In genomic region chr3:169241928-169242751, GRCh38 we compare ENCODE assay signal across 8 cellular contexts.
DNase-seq lines count a peak whose midpoint lies in the region; ATAC-seq and TF ChIP-seq lines count a peak whose summit lies in the region.

No MANE protein-coding gene starts in this region.

- ATAC-seq in CD8-positive, alpha-beta T cell, result no peak

- H3K4me3 Mint-ChIP-seq in endodermal cell, result peak overlapping the region; percentile 33
- no peak overlapping the region for H3K4me3 Mint-ChIP-seq in CD8-positive, alpha-beta T cell

- peaks cover 5% of the 10 kb centered on the region for H3K27me3 Mint-ChIP-seq in endodermal cell (ENCODE audit: insufficient read depth)
- peaks cover 12% of the 10 kb centered on the region for H3K27me3 Mint-ChIP-seq in CD8-positive, alpha-beta T cell (ENCODE audit: low read depth)

- H3K4me1 ChIP-seq in endodermal cell (ENCODE audit: control insufficient read depth, insufficient read depth, low read length), result peaks cover 15% of the 10 kb centered on the region
- peaks cover 0 to 21% (median 10%) of the 10 kb centered on the region in 4 donors for H3K4me1 ChIP-seq in transverse colon
- H3K4me1 ChIP-seq in CD8-positive, alpha-beta T cell (ENCODE audit: insufficient read depth, low read length), result no peaks in the 10 kb centered on the region
- no peaks in the 10 kb centered on the region for H3K4me1 ChIP-seq in OCI-LY7 (ENCODE audit: insufficient read depth, low read length, poor library complexity, severe bottlenecking)

- no peaks in the 10 kb centered on the region for H3K9me3 Mint-ChIP-seq in endodermal cell
- H3K9me3 Mint-ChIP-seq in CD8-positive, alpha-beta T cell, result no peaks in the 10 kb centered on the region

- CTCF ChIA-PET in CD8-positive, alpha-beta T cell (lab: Charles Lee), result no interaction called here
- CTCF ChIA-PET in OCI-LY7 (lab: Charles Lee; ENCODE audit: unreplicated experiment), result no interaction called here

- no peaks in the 10 kb centered on the region for H3K79me2 ChIP-seq in OCI-LY7 (ENCODE audit: insufficient read depth, low read depth, low read length)

- TF ChIP-seq POLR2A in transverse colon (IDR thresholded peaks at IDR 0.05), result no peak

- POLR2A ChIA-PET in CD8-positive, alpha-beta T cell (lab: Charles Lee), result no interaction called here
- POLR2A ChIA-PET in OCI-LY7 (lab: Charles Lee), result interaction anchor here (0.5 to 0.7 kb wide), 2 partner anchors 294 to 1869 kb away, joined by 3 read pairs; no protein-coding TSS in a partner anchor

- H3K27me3 ChIP-seq in MG63, result no peaks in the 10 kb centered on the region
- no peaks in the 10 kb centered on the region for H3K27me3 ChIP-seq in endodermal cell (ENCODE audit: control insufficient read depth, insufficient read depth, low read length, poor library complexity, severe bottlenecking)
- H3K27me3 ChIP-seq in transverse colon, result no peaks in the 10 kb centered on the region
- no peaks in the 10 kb centered on the region for H3K27me3 ChIP-seq in CD8-positive, alpha-beta T cell (ENCODE audit: insufficient read depth, low read length)

- no peak for TF ChIP-seq EP300 in transverse colon (IDR thresholded peaks at IDR 0.05; ENCODE audit: low read depth)

- no peaks in the 10 kb centered on the region for H4K20me1 ChIP-seq in OCI-LY7 (ENCODE audit: insufficient read depth, low read length)

- no peak overlapping the region for H3K4me2 ChIP-seq in OCI-LY7 (ENCODE audit: low read length)

- no peak overlapping the region for H2AFZ ChIP-seq in OCI-LY7 (ENCODE audit: low read length)

- TF ChIP-seq CTCF in endodermal cell (conservative IDR thresholded peaks at IDR 0.05) (no peak), transverse colon (IDR thresholded peaks at IDR 0.05) (no peak), OCI-LY7 (conservative IDR thresholded peaks at IDR 0.05; ENCODE audit: low read length) (no peak)
- no peak for TF ChIP-seq CTCF in CD8-positive, alpha-beta T cell (IDR thresholded peaks at IDR 0.05)

- intact Hi-C loops in transverse colon (cut with DNase I; ENCODE audit: low total_unique reads), result no loop called here
- intact Hi-C loops in CD8-positive, alpha-beta T cell (cut with DNase I, micrococcal nuclease), result no loop called here
- intact Hi-C loops in OCI-LY7 (cut with micrococcal nuclease; ENCODE audit: unreplicated experiment), result no loop called here

- H3K36me3 ChIP-seq in MG63, result no peaks in the 10 kb centered on the region
- H3K36me3 ChIP-seq in endodermal cell (ENCODE audit: control insufficient read depth, insufficient read depth, low read length), result no peaks in the 10 kb centered on the region
- no peaks in the 10 kb centered on the region for H3K36me3 ChIP-seq in transverse colon
- no peaks in the 10 kb centered on the region for H3K36me3 ChIP-seq in CD8-positive, alpha-beta T cell (ENCODE audit: insufficient read depth, low read length)
- no peaks in the 10 kb centered on the region for H3K36me3 ChIP-seq in OCI-LY7 (ENCODE audit: insufficient read depth, low read length)

- no peak overlapping the region for H3K27ac Mint-ChIP-seq in endodermal cell
- no peak overlapping the region for H3K27ac Mint-ChIP-seq in CD8-positive, alpha-beta T cell

- DNase-seq in MG63 (peak; percentile 58), endodermal cell (peak; percentile 73), medulla oblongata (ENCODE audit: extremely low spot score) (peak; percentile 41), transverse colon (no peak), LoVo (ENCODE audit: low spot score) (no peak), OCI-LY7 (ENCODE audit: low spot score) (no peak)
- no peak for DNase-seq in CD8-positive, alpha-beta T cell
- no peak for DNase-seq in activated naive CD4-positive, alpha-beta T cell treated with anti-CD3 and anti-CD28 coated beads, Interleukin-2, amount 50 U/mL, for 16 hours

- peak overlapping the region; percentile 50 for H3K4me3 ChIP-seq in MG63
- peak overlapping the region; percentile 28 for H3K4me3 ChIP-seq in endodermal cell (ENCODE audit: low read length)
- H3K4me3 ChIP-seq in transverse colon, result peak overlapping the region in 2 of 4 donors; percentile 4 to 20
- no peak overlapping the region for H3K4me3 ChIP-seq in CD8-positive, alpha-beta T cell (ENCODE audit: low read depth, low read length)
- H3K4me3 ChIP-seq in OCI-LY7 (ENCODE audit: low read depth, low read length, poor library complexity, severe bottlenecking), result no peak overlapping the region

- H3K4me1 Mint-ChIP-seq in endodermal cell, result peaks cover 35% of the 10 kb centered on the region
- peaks cover 3% of the 10 kb centered on the region for H3K4me1 Mint-ChIP-seq in CD8-positive, alpha-beta T cell (ENCODE audit: low read depth)

- no peaks in the 10 kb centered on the region for H3K36me3 Mint-ChIP-seq in endodermal cell (ENCODE audit: low read depth)
- H3K36me3 Mint-ChIP-seq in CD8-positive, alpha-beta T cell, result no peaks in the 10 kb centered on the region

- WGBS in endodermal cell (ENCODE audit: insufficient coverage in 1 of 2, insufficient read length in 1 of 2), 2 experiments, result 17 to 26% methylated on average over 10 to 19 of the region's 19 CpGs
- WGBS in transverse colon (ENCODE audit: low coverage in 1 of 2), 2 donors, result 17 to 41% methylated on average over 4 to 19 of the region's 19 CpGs

- BruUV-seq in OCI-LY7 (replicated peaks; lab: Mats Ljungman, UMichigan), result no TSS peak

- H3K27ac ChIP-seq in endodermal cell (ENCODE audit: low read depth, low read length), result peak overlapping the region; percentile 34
- peak overlapping the region in 3 of 4 donors; percentile 5 to 25 (median 8) for H3K27ac ChIP-seq in transverse colon
- H3K27ac ChIP-seq in CD8-positive, alpha-beta T cell (ENCODE audit: low read depth, low read length), result no peak overlapping the region
- H3K27ac ChIP-seq in OCI-LY7 (ENCODE audit: low read depth, low read length, poor library complexity, severe bottlenecking), result no peak overlapping the region

- H3K9me3 ChIP-seq in MG63 (no peaks in the 10 kb centered on the region), endodermal cell (ENCODE audit: control insufficient read depth, low read length) (no peaks in the 10 kb centered on the region), transverse colon (no peaks in the 10 kb centered on the region), OCI-LY7 (ENCODE audit: low read length) (no peaks in the 10 kb centered on the region)
- no peaks in the 10 kb centered on the region for H3K9me3 ChIP-seq in CD8-positive, alpha-beta T cell (ENCODE audit: low read length)

- H3K9ac ChIP-seq in endodermal cell (ENCODE audit: extremely low read depth, low read length, poor library complexity, severe bottlenecking), result no peak overlapping the region

- in situ Hi-C loops in transverse colon (cut with MboI; ENCODE audit: low pct_ligation_motif_present in 1 of 4, low pct_unique_long_range_greater_than_20kb in 1 of 4, low sequenced_read_pairs in 3 of 4), result loop anchor here in 1 of 4 donors (25.0 kb wide), 1 partner anchor 95 kb away; no protein-coding TSS in a partner anchor

- H3K9me2 ChIP-seq in OCI-LY7 (ENCODE audit: insufficient read depth, low read length), result no peaks in the 10 kb centered on the region

Comparison
In these comparisons a context has a peak if more than half of its experiments do, and no peak if none do; other contexts are left out.
1. DNase-seq: peak in MG63 (single experiment), endodermal cell (single experiment) and medulla oblongata (single experiment); none in transverse colon (single experiment), LoVo (single experiment), CD8-positive, alpha-beta T cell (0 of 7), OCI-LY7 (single experiment) and activated naive CD4-positive, alpha-beta T cell treated with anti-CD3 and anti-CD28 coated beads, Interleukin-2, amount 50 U/mL, for 16 hours (single experiment).
2. H3K4me3 ChIP-seq: peak in MG63 (single experiment) and endodermal cell (single experiment); none in CD8-positive, alpha-beta T cell (single experiment) and OCI-LY7 (single experiment).
3. H3K27ac ChIP-seq: peak in endodermal cell (single experiment) and transverse colon (3 of 4); none in CD8-positive, alpha-beta T cell (single experiment) and OCI-LY7 (single experiment).